Comparison of ENCODE assay signal across 13 cellular contexts in genomic region chr21:14547834-14548513, GRCh38. TPM values are rescaled to one million over a fixed set of nuclear protein-coding genes. Genes with fewer than 3 reads are reported as not detected.
A peak's percentile ranks its signal among the peaks of the same experiment; 100 is the strongest.
DNase-seq lines count a peak whose midpoint lies in the region; ATAC-seq and TF ChIP-seq lines count a peak whose summit lies in the region.
"Had no signal": no experiment of that assay in that cellular context is flagged by ENCODE, and none has a peak within 500 bp of the region (broad histone marks: within the 10 kb centered on the region; RNA-seq: fewer than 3 reads in every experiment).

No MANE protein-coding gene starts in this region.

- peaks cover 4% of the 10 kb centered on the region for H3K36me3 Mint-ChIP-seq in MCF 10A (ENCODE audit: insufficient read depth, unreplicated experiment)
- peaks cover 21% of the 10 kb centered on the region for H3K36me3 Mint-ChIP-seq in activated naive CD8-positive, alpha-beta T cell treated with anti-CD3 and anti-CD28 coated beads, Interleukin-2, amount 10 ng/mL, durations not matched to agents 7 days and 5 days
- H3K36me3 Mint-ChIP-seq: immature natural killer cell had no signal

- H3K27me3 ChIP-seq in breast epithelium, result no peaks in the 10 kb centered on the region
- no peaks in the 10 kb centered on the region for H3K27me3 ChIP-seq in upper lobe of left lung
- H3K27me3 ChIP-seq in Peyer's patch, result no peaks in the 10 kb centered on the region

- no peak for DNase-seq in MCF 10A (ENCODE audit: unreplicated experiment)
- no peak for DNase-seq in breast epithelium (ENCODE audit: low spot score in 2 of 2)
- no peak for DNase-seq in activated naive CD8-positive, alpha-beta T cell treated with anti-CD3 and anti-CD28 coated beads, Interleukin-2, amount 10 ng/mL, durations not matched to agents 7 days and 5 days
- DNase-seq in upper lobe of left lung, result no peak
- DNase-seq in Peyer's patch, result no peak
- DNase-seq: foreskin melanocyte, immature natural killer cell, NCI-H1105, NCI-H446 treated with DMSO at 0.1 percent for 48 hours, T-helper 9 cell had no signal

- H3K27me3 Mint-ChIP-seq in MCF 10A (ENCODE audit: insufficient read depth, unreplicated experiment), result no peaks in the 10 kb centered on the region
- no peaks in the 10 kb centered on the region for H3K27me3 Mint-ChIP-seq in activated naive CD8-positive, alpha-beta T cell treated with anti-CD3 and anti-CD28 coated beads, Interleukin-2, amount 10 ng/mL, durations not matched to agents 7 days and 5 days

- H3K4me1 ChIP-seq in breast epithelium (no peaks in the 10 kb centered on the region), upper lobe of left lung (peaks cover 0 to 2% (median 0%) of the 10 kb centered on the region in 4 donors), Peyer's patch (no peaks in the 10 kb centered on the region)

- no peak overlapping the region for H3K4me3 Mint-ChIP-seq in MCF 10A (ENCODE audit: unreplicated experiment)
- H3K4me3 Mint-ChIP-seq in activated naive CD8-positive, alpha-beta T cell treated with anti-CD3 and anti-CD28 coated beads, Interleukin-2, amount 10 ng/mL, durations not matched to agents 7 days and 5 days, result peak overlapping the region; percentile 72
- H3K4me3 Mint-ChIP-seq: immature natural killer cell had no signal

- no peak for TF ChIP-seq POLR2A in breast epithelium (IDR thresholded peaks at IDR 0.05)
- TF ChIP-seq POLR2A in upper lobe of left lung (IDR thresholded peaks at IDR 0.05), result no peak
- TF ChIP-seq POLR2A in Peyer's patch (IDR thresholded peaks at IDR 0.05), result no peak

- no TSS peak for BruUV-seq in MCF 10A (replicated peaks; lab: Mats Ljungman, UMichigan)

- H3K27ac Mint-ChIP-seq in MCF 10A (ENCODE audit: low read depth, unreplicated experiment), result peak overlapping the region; percentile 89
- peak overlapping the region; percentile 83 for H3K27ac Mint-ChIP-seq in activated naive CD8-positive, alpha-beta T cell treated with anti-CD3 and anti-CD28 coated beads, Interleukin-2, amount 10 ng/mL, durations not matched to agents 7 days and 5 days

- no peaks in the 10 kb centered on the region for H3K9me3 Mint-ChIP-seq in MCF 10A (ENCODE audit: unreplicated experiment)
- H3K9me3 Mint-ChIP-seq in activated naive CD8-positive, alpha-beta T cell treated with anti-CD3 and anti-CD28 coated beads, Interleukin-2, amount 10 ng/mL, durations not matched to agents 7 days and 5 days, result peaks cover 2% of the 10 kb centered on the region
- H3K9me3 Mint-ChIP-seq: immature natural killer cell had no signal

- peak; percentile 23 for ATAC-seq in HG03469 (IDR thresholded peaks at IDR 0.05; ENCODE audit: unreplicated experiment)
- ATAC-seq in activated naive CD8-positive, alpha-beta T cell treated with anti-CD3 and anti-CD28 coated beads, Interleukin-2, amount 10 ng/mL, durations not matched to agents 7 days and 5 days (ENCODE audit: low read depth), result no peak
- no peak for ATAC-seq in upper lobe of left lung (ENCODE audit: low FRiP score in 2 of 2)
- ATAC-seq in GM19023 (IDR thresholded peaks at IDR 0.05; ENCODE audit: unreplicated experiment), result no peak
- ATAC-seq in HG03457 (IDR thresholded peaks at IDR 0.05; ENCODE audit: unreplicated experiment), result no peak

- CTCF ChIA-PET in MCF 10A (lab: Yijun Ruan, JAX), result no interaction called here

- peaks cover 30% of the 10 kb centered on the region for H3K4me1 Mint-ChIP-seq in MCF 10A (ENCODE audit: insufficient read depth, unreplicated experiment)
- peaks cover 49% of the 10 kb centered on the region for H3K4me1 Mint-ChIP-seq in activated naive CD8-positive, alpha-beta T cell treated with anti-CD3 and anti-CD28 coated beads, Interleukin-2, amount 10 ng/mL, durations not matched to agents 7 days and 5 days

- no peak for TF ChIP-seq EP300 in upper lobe of left lung (IDR thresholded peaks at IDR 0.05)

- WGBS in upper lobe of left lung, 2 donors, result 70 to 76% methylated on average over 3 of the region's 3 CpGs

- H3K9me3 ChIP-seq in breast epithelium, result no peaks in the 10 kb centered on the region
- no peaks in the 10 kb centered on the region for H3K9me3 ChIP-seq in upper lobe of left lung
- no peaks in the 10 kb centered on the region for H3K9me3 ChIP-seq in Peyer's patch

- TF ChIP-seq CTCF in MCF 10A (IDR thresholded peaks at IDR 0.05; ENCODE audit: unreplicated experiment), result no peak
- TF ChIP-seq CTCF in breast epithelium (IDR thresholded peaks at IDR 0.05), result no peak
- TF ChIP-seq CTCF in upper lobe of left lung (IDR thresholded peaks at IDR 0.05), result no peak
- TF ChIP-seq CTCF in Peyer's patch (IDR thresholded peaks at IDR 0.05), result no peak

- H3K36me3 ChIP-seq in breast epithelium (no peaks in the 10 kb centered on the region), upper lobe of left lung (no peaks in the 10 kb centered on the region), Peyer's patch (no peaks in the 10 kb centered on the region)

- H3K27ac ChIP-seq in breast epithelium, result no peak overlapping the region
- H3K27ac ChIP-seq in upper lobe of left lung, result peak overlapping the region; percentile 9 to 69 (median 56)
- H3K27ac ChIP-seq in Peyer's patch, result peak overlapping the region in 2 of 4 donors; percentile 12 to 27

- intact Hi-C loops in MCF 10A (cut with micrococcal nuclease), result loop anchor here (1.0 kb wide), 1 partner anchor 190 kb away; no protein-coding TSS in a partner anchor
- intact Hi-C loops in breast epithelium (cut with DNase I; ENCODE audit: low total_unique reads), result no loop called here

- H3K4me3 ChIP-seq in breast epithelium (no peak overlapping the region), upper lobe of left lung (no peak overlapping the region), Peyer's patch (no peak overlapping the region)

- POLR2A ChIA-PET in MCF 10A (lab: Yijun Ruan, JAX), result interaction anchor here (0.5 to 1.3 kb wide), 3 partner anchors 12 to 46 kb away, joined by 3 read pairs; no protein-coding TSS in a partner anchor
- POLR2A ChIA-PET in activated naive CD8-positive, alpha-beta T cell treated with anti-CD3 and anti-CD28 coated beads, Interleukin-2, amount 10 ng/mL, durations not matched to agents 7 days and 5 days (lab: Charles Lee), result interaction anchor here (1.0 kb wide), 1 partner anchor 53 kb away, joined by 3 read pairs; no protein-coding TSS in a partner anchor

RNA-seq across cellular contexts. Expression of gene SAMSN1, which starts 1.9 kb away (rescaled TPM):
- 2.3 and 6.8 TPM in 2 replicates for total RNA-seq in MCF 10A (2022)
- total RNA-seq in breast epithelium, result 10 to 100 TPM in 2 of 3 donors, 1 to 10 TPM in 1; 7.5 to 15.4 (median 11.4) TPM
- 100 to 1,000 TPM; 121 to 125 TPM for total RNA-seq in activated naive CD8-positive, alpha-beta T cell treated with anti-CD3 and anti-CD28 coated beads, Interleukin-2, amount 10 ng/mL, durations not matched to agents 7 days and 5 days
- 10 to 100 TPM; 16.4 to 29.3 (median 20.3) TPM for total RNA-seq in upper lobe of left lung
- 10 to 100 TPM in 1 of 4 donors, 1 to 10 TPM in 2, under 1 TPM in 1; 0.57 to 56.1 (median 2.2) TPM for total RNA-seq in Peyer's patch

Comparison
In these comparisons a context has a peak if more than half of its experiments do, and no peak if none do; other contexts are left out.
1. H3K27ac ChIP-seq: peak in upper lobe of left lung (4 of 4); none in breast epithelium (0 of 2).